Comparison of ENCODE assay signal across 14 cellular contexts in genomic region chr2:18363348-18363747, GRCh38.
DNase-seq lines count a peak whose midpoint lies in the region; ATAC-seq and TF ChIP-seq lines count a peak whose summit lies in the region.
"Had no signal": no experiment of that assay in that cellular context is flagged by ENCODE, and none has a peak within 500 bp of the region (broad histone marks: within the 10 kb centered on the region; RNA-seq: fewer than 3 reads in every experiment).

No MANE protein-coding gene starts in this region.

- no peak overlapping the region for H3K4me3 ChIP-seq in GM23248
- H3K4me3 ChIP-seq in brain microvascular endothelial cell (ENCODE audit: low read depth, low read length): no peak overlapping the region
- no peak overlapping the region for H3K4me3 ChIP-seq in osteoblast (ENCODE audit: insufficient read depth, low read length)
- H3K4me3 ChIP-seq: K562 had no signal

- H3K9me2 ChIP-seq in GM23248 (ENCODE audit: insufficient read depth): no peaks in the 10 kb centered on the region

- in situ Hi-C loops in GM23248 (cut with MboI): no loop called here
- in situ Hi-C loops in brain microvascular endothelial cell (cut with HindIII; ENCODE audit: low pct_ligation_motif_present, low sequenced_read_pairs): no loop called here

- peaks cover 12% of the 10 kb centered on the region; the same call in 1 of the 2 replicates for H3F3A ChIP-seq in GM23248 (ENCODE audit: insufficient read depth)

- H3K4me2 ChIP-seq in GM23248 (ENCODE audit: unreplicated experiment) (no peak overlapping the region), osteoblast (ENCODE audit: insufficient read depth, low read length) (peak overlapping the region; percentile 52)

- ATAC-seq in GM18517 (IDR thresholded peaks at IDR 0.05; ENCODE audit: unreplicated experiment): no peak
- ATAC-seq in HG02840 (IDR thresholded peaks at IDR 0.05; ENCODE audit: low FRiP score, unreplicated experiment): no peak
- ATAC-seq: K562 had no signal

- no peaks in the 10 kb centered on the region for H3K79me2 ChIP-seq in GM23248 (ENCODE audit: insufficient read depth)
- H3K79me2 ChIP-seq in osteoblast (ENCODE audit: insufficient read depth, low read length): no peaks in the 10 kb centered on the region

- H3K27me3 ChIP-seq in GM23248 (replicated peaks; ENCODE audit: insufficient read depth) (no peaks in the 10 kb centered on the region), brain microvascular endothelial cell (replicated peaks) (no peaks in the 10 kb centered on the region), osteoblast (ENCODE audit: insufficient read depth, low read length) (no peaks in the 10 kb centered on the region)

- DNase-seq in GM23248: no peak
- no peak for DNase-seq in brain microvascular endothelial cell
- peak; percentile 31 for DNase-seq in osteoblast (ENCODE audit: insufficient read length, low spot score, missing footprints)
- no peak for DNase-seq in NCI-H1436 treated with DMSO at 0.1 percent for 48 hours (lab: John Stamatoyannopoulos, UW)
- DNase-seq: ACHN; AML-193; Caco-2; CD4-positive, alpha-beta T cell; H9 had no signal

- no peak overlapping the region for H2AFZ ChIP-seq in GM23248
- H2AFZ ChIP-seq in osteoblast (ENCODE audit: low read length): peak overlapping the region; percentile 42

- 83 to 86% methylated on average over 3 of the region's 3 CpGs for WGBS in GM23248 (ENCODE audit: low coverage in 1 of 2, low lambda C conversion rate in 2 of 2, missing lambda C conversion rate in 2 of 2), 2 experiments

- H3K27ac ChIP-seq in GM23248 (peak overlapping the region; percentile 0; the same call in 1 of the 2 replicates), brain microvascular endothelial cell (peak overlapping the region; percentile 70), osteoblast (ENCODE audit: low read depth, low read length) (peak overlapping the region; percentile 60)
- H3K27ac ChIP-seq: C4-2B, HL-60 had no signal

- H3K9me3 ChIP-seq in GM23248 (ENCODE audit: low read depth) (no peaks in the 10 kb centered on the region), osteoblast (ENCODE audit: low read depth, low read length) (no peaks in the 10 kb centered on the region)
- H3K9me3 ChIP-seq: Caco-2 had no signal

- TF ChIP-seq CTCF in brain microvascular endothelial cell (IDR thresholded peaks at IDR 0.05; ENCODE audit: low read depth, low read length, missing control alignments) (no peak), osteoblast (IDR thresholded peaks at IDR 0.05; ENCODE audit: extremely low read depth, low read depth, low read length) (no peak)

- no peak overlapping the region for H3K9ac ChIP-seq in GM23248

- H3K36me3 ChIP-seq in GM23248 (ENCODE audit: low read depth) (no peaks in the 10 kb centered on the region), brain microvascular endothelial cell (replicated peaks) (no peaks in the 10 kb centered on the region), osteoblast (ENCODE audit: insufficient read depth, low read length) (no peaks in the 10 kb centered on the region)

- no peaks in the 10 kb centered on the region for H4K20me1 ChIP-seq in GM23248 (ENCODE audit: insufficient read depth)
- H4K20me1 ChIP-seq in osteoblast (ENCODE audit: insufficient read depth, low read length): no peaks in the 10 kb centered on the region

- H3K4me1 ChIP-seq in GM23248 (ENCODE audit: insufficient read depth): peaks cover 17% of the 10 kb centered on the region
- peaks cover 14% of the 10 kb centered on the region for H3K4me1 ChIP-seq in osteoblast (ENCODE audit: insufficient read depth, low read length)
- H3K4me1 ChIP-seq: Caco-2 had no signal

Comparison
In these comparisons a context has a peak if more than half of its experiments do, and no peak if none do; other contexts are left out.
1. H3K27ac ChIP-seq: peak in every context shown above with its lines; median percentile 70 in brain microvascular endothelial cell; 60 in osteoblast; 0 in GM23248.